ENCODE assay signal across 1 cellular context in genomic region chr2:47907097-47907781, GRCh38.
TF ChIP-seq lines count a peak whose summit lies in the region.

No MANE protein-coding gene starts in this region.

TF ChIP-seq in K562, 482 proteins besides CTCF, POLR2A, EP300 and RAD21 (continued from another document):
- TF ChIP-seq CHAMP1 (IDR thresholded peaks at IDR 0.05) = no peak
- no peak for TF ChIP-seq ZNF282 (CRISPR knock-in tag; IDR thresholded peaks at IDR 0.05)
- 0 out of 2 replicates have a peak, but pooled peaks have one; percentile 45 for TF ChIP-seq MECOM (CRISPR knock-in tag; IDR thresholded peaks at IDR 0.05)
- no peak for TF ChIP-seq MEF2A (IDR thresholded peaks at IDR 0.05; ENCODE audit: control insufficient read depth, low read depth, low read length)
- TF ChIP-seq FOSL1 (tag; conservative IDR thresholded peaks at IDR 0.05) = 0 out of 2 replicates have a peak, but pooled peaks have one; percentile 2
- TF ChIP-seq STAG1 (CRISPR knock-in tag; IDR thresholded peaks at IDR 0.05; ENCODE audit: borderline replicate concordance) = no peak
- TF ChIP-seq OTX1 (CRISPR knock-in tag; IDR thresholded peaks at IDR 0.05) = no peak
- TF ChIP-seq IRF2 (CRISPR knock-in tag; IDR thresholded peaks at IDR 0.05) = no peak
- TF ChIP-seq BACH1 (tag; IDR thresholded peaks at IDR 0.05) = no peak
- TF ChIP-seq SFPQ (IDR thresholded peaks at IDR 0.05; ENCODE audit: low read depth, low read length) = no peak
- TF ChIP-seq SMARCA4 (IDR thresholded peaks at IDR 0.05) = peak; percentile 24; the same call in 1 of the 2 replicates
- TF ChIP-seq BRF1 (IDR thresholded peaks at IDR 0.05; ENCODE audit: borderline replicate concordance, extremely low read depth, insufficient read length) = no peak
- TF ChIP-seq ZNF592 (IDR thresholded peaks at IDR 0.05) = no peak
- no peak; the same call in 1 of the 2 replicates for TF ChIP-seq ZNF766 (CRISPR knock-in tag; conservative IDR thresholded peaks at IDR 0.05)
- TF ChIP-seq SP1 (CRISPR knock-in tag; IDR thresholded peaks at IDR 0.05) = no peak
- no peak for TF ChIP-seq MGA (IDR thresholded peaks at IDR 0.05)
- TF ChIP-seq SMARCC2 (IDR thresholded peaks at IDR 0.05; ENCODE audit: low read depth) = 0 out of 2 replicates have a peak, but pooled peaks have one; percentile 12
